Comparison of ENCODE assay signal across 8 cellular contexts in the genomic region with DNA sequence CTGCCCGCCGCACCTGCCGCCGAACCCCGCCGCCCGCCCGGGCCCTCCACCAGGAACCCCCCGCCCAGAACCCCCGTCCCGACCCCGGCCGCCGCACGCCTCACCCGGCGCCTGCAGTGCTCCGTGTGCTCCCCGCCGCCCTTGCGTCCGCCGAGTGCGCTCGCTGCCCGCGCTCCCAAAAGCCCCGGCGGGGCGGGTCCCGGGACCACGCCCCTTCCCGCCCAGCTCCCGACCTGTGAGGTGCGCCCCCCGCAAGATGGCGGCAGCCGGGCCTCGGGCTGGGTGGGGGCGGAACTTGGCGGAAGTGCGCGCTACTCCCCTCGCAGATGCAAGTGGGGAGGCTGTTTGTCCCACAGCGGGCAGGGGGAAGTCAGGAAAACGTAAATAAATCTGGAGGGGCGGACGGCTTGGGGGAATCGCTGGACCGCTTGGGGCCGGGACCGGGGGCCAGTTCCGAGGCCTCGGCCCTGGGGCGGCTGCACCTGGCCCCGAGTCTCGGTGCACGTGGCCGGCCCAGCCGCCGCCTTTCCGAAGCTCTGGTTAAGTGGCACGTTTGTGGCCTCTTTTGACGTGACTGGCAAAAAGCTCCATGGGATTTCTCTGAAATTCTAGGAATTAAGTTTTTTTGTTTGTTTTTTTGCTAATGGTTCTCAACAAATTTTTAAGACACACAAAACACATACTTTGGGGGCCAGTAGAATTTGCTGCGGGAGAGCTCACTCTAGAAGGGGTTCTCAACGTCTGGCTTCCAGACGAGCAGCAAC. TPM values are rescaled to one million over a fixed set of nuclear protein-coding genes. Genes with fewer than 3 reads are reported as not detected.
DNase-seq lines count a peak whose midpoint lies in the region; ATAC-seq lines count a peak whose summit lies in the region.

A gene (minus strand): TSS at position 156 of the 764 bp plus-strand sequence. CDS start 1,275 bp downstream, outside the sequence.

- peak; percentile 71 for DNase-seq in NK-92 treated with Interleukin-12 subunit alpha and Interleukin-12 subunit beta, amount 100 ng/mL, for 24 hours (lab: John Stamatoyannopoulos, UW)
- DNase-seq in NK-92 (lab: John Stamatoyannopoulos, UW; ENCODE audit: unreplicated experiment) = no peak
- DNase-seq in NCI-H2227 treated with DMSO at 0.1 percent for 48 hours (lab: John Stamatoyannopoulos, UW) = peak; percentile 47
- DNase-seq in cerebellum (ENCODE audit: low spot score) = no peak
- DNase-seq in kidney tubule cell (ENCODE audit: low spot score) = peak; percentile 90
- DNase-seq in stimulated activated CD4-positive, alpha-beta T cell treated with anti-CD3 and anti-CD28 coated beads, Interleukin-1b, Interleukin-23, amount 100 ng/mL, for 48 hours = peak; percentile 83

- ATAC-seq in HG02943 (IDR thresholded peaks at IDR 0.05; ENCODE audit: low read depth, unreplicated experiment) = peak; percentile 50
- peak; percentile 50 to 52 for ATAC-seq in activated CD4-positive, CD25-positive, alpha-beta regulatory T cell treated with anti-CD3 and anti-CD28 coated beads, Interleukin-2, amount 50 U/mL, for 24 hours

RNA-seq across cellular contexts. Expression of the gene that starts here (rescaled TPM):
- 47.4 TPM for total RNA-seq in cerebellum

Comparison
In these comparisons a context has a peak if more than half of its experiments do, and no peak if none do; other contexts are left out.
1. DNase-seq: peak in NK-92 treated with Interleukin-12 subunit alpha and Interleukin-12 subunit beta, amount 100 ng/mL, for 24 hours (single experiment), NCI-H2227 treated with DMSO at 0.1 percent for 48 hours (single experiment), kidney tubule cell (single experiment) and stimulated activated CD4-positive, alpha-beta T cell treated with anti-CD3 and anti-CD28 coated beads, Interleukin-1b, Interleukin-23, amount 100 ng/mL, for 48 hours (single experiment); none in NK-92 (single experiment) and cerebellum (single experiment).